Comparison of ENCODE assay signal across 17 cellular contexts in genomic region chr9:36543916-36544315, GRCh38. TPM values are rescaled to one million over a fixed set of nuclear protein-coding genes. Genes with fewer than 3 reads are reported as not detected.
DNase-seq lines count a peak whose midpoint lies in the region; ATAC-seq and TF ChIP-seq lines count a peak whose summit lies in the region.
"Had no signal": no experiment of that assay in that cellular context is flagged by ENCODE, and none has a peak within 500 bp of the region (broad histone marks: within the 10 kb centered on the region; RNA-seq: fewer than 3 reads in every experiment).

No MANE protein-coding gene starts in this region.

- no peaks in the 10 kb centered on the region for H3K36me3 Mint-ChIP-seq in neural crest cell (ENCODE audit: low read depth)
- H3K36me3 Mint-ChIP-seq: IgD-negative memory B cell had no signal

- H3K4me1 Mint-ChIP-seq in neural crest cell = no peaks in the 10 kb centered on the region
- H3K4me1 Mint-ChIP-seq: IgD-negative memory B cell had no signal

- peaks cover 8% of the 10 kb centered on the region for H3K4me1 ChIP-seq in SJSA1 (replicated peaks)
- H3K4me1 ChIP-seq: uterus had no signal

- no peaks in the 10 kb centered on the region for H3K9me3 Mint-ChIP-seq in neural crest cell
- H3K9me3 Mint-ChIP-seq: activated T-helper 2 cell treated with anti-CD3 and anti-CD28 coated beads, Interferon-gamma antibody, Interleukin-2, Interleukin-4, amounts not matched to agents 10 μg/mL and 5 μg/mL and 100 μg/mL, durations not matched to agents 14 hours and 24 hours and 36 hours; IgD-negative memory B cell had no signal

- H3K27ac Mint-ChIP-seq in neural crest cell (ENCODE audit: unreplicated experiment) = peak overlapping the region; percentile 63
- H3K27ac Mint-ChIP-seq: activated CD8-positive, alpha-beta T cell treated with anti-CD3 and anti-CD28 coated beads, Interleukin-2, amount 10 ng/mL, durations not matched to agents 7 days and 5 days; activated T-helper 2 cell treated with anti-CD3 and anti-CD28 coated beads, Interferon-gamma antibody, Interleukin-2, Interleukin-4, amounts not matched to agents 10 μg/mL and 5 μg/mL and 100 μg/mL, durations not matched to agents 14 hours and 24 hours and 36 hours; IgD-negative memory B cell had no signal

- no peaks in the 10 kb centered on the region for H3K36me3 ChIP-seq in SJSA1
- H3K36me3 ChIP-seq: uterus had no signal

- no peak overlapping the region for H3K4me3 Mint-ChIP-seq in neural crest cell
- H3K4me3 Mint-ChIP-seq: activated CD8-positive, alpha-beta T cell treated with anti-CD3 and anti-CD28 coated beads, Interleukin-2, amount 10 ng/mL, durations not matched to agents 7 days and 5 days; IgD-negative memory B cell had no signal

- H3K27me3 Mint-ChIP-seq in neural crest cell (ENCODE audit: low read depth) = no peaks in the 10 kb centered on the region

- H3K27ac ChIP-seq in SJSA1 = no peak overlapping the region
- H3K27ac ChIP-seq: uterus had no signal

- H3K27me3 ChIP-seq in SJSA1 (replicated peaks) = no peaks in the 10 kb centered on the region
- H3K27me3 ChIP-seq: uterus had no signal

- no peak for ATAC-seq in GM18867 (IDR thresholded peaks at IDR 0.05; ENCODE audit: unreplicated experiment)
- ATAC-seq: activated CD8-positive, alpha-beta T cell treated with anti-CD3 and anti-CD28 coated beads, Interleukin-2, amount 10 ng/mL, durations not matched to agents 7 days and 5 days had no signal

- no peaks in the 10 kb centered on the region for H3K9me3 ChIP-seq in SJSA1 (replicated peaks)
- H3K9me3 ChIP-seq: uterus had no signal

- no peak for TF ChIP-seq CTCF in AG10803 (conservative IDR thresholded peaks at IDR 0.05; ENCODE audit: low read length)
- TF ChIP-seq CTCF in fibroblast of pulmonary artery (IDR thresholded peaks at IDR 0.05; ENCODE audit: low read length, missing control alignments) = no peak
- no peak for TF ChIP-seq CTCF in neural crest cell (conservative IDR thresholded peaks at IDR 0.05)

- no peak overlapping the region for H3K4me3 ChIP-seq in AG10803 (ENCODE audit: low read length)
- no peak overlapping the region for H3K4me3 ChIP-seq in SJSA1
- no peak overlapping the region for H3K4me3 ChIP-seq in fibroblast of pulmonary artery (replicated peaks; ENCODE audit: low read depth, low read length)
- H3K4me3 ChIP-seq: uterus had no signal

- DNase-seq in AG10803 (ENCODE audit: low read depth) (peak; percentile 95), SJSA1 (ENCODE audit: low read depth in 1 of 2, low spot score in 2 of 2) (peak; percentile 66), fibroblast of pulmonary artery (ENCODE audit: low read depth) (peak; percentile 49), neural crest cell (ENCODE audit: low read depth, low spot score) (no peak), DMS114 treated with DMSO at 0.1 percent for 48 hours (lab: John Stamatoyannopoulos, UW; ENCODE audit: unreplicated experiment) (no peak), NCI-H1105 (lab: John Stamatoyannopoulos, UW) (no peak)
- DNase-seq in activated CD4-positive, alpha-beta T cell treated with anti-CD3 and anti-CD28 coated beads for 4 hours = no peak
- DNase-seq: activated CD8-positive, alpha-beta T cell treated with anti-CD3 and anti-CD28 coated beads, Interleukin-2, amount 10 ng/mL, durations not matched to agents 7 days and 5 days; effector CD4-positive, alpha-beta T cell; HCEC 1CT; kidney; NCI-H1436; stimulated activated CD4-positive, alpha-beta T cell treated with anti-CD3 and anti-CD28 coated beads, Interleukin-1b, Interleukin-23, amount 100 ng/mL, for 48 hours had no signal

RNA-seq across cellular contexts. Expression of gene MELK, which starts 28.8 kb away (rescaled TPM):
- total RNA-seq in SJSA1 (2014; rRNA removed; shearing (Covaris generic)) = 24.7 and 43.9 TPM in 2 replicates
- total RNA-seq in neural crest cell = 59.2 and 60.4 TPM in 2 replicates

Comparison
In these comparisons a context has a peak if more than half of its experiments do, and no peak if none do; other contexts are left out.
1. DNase-seq: peak in AG10803 (single experiment), SJSA1 (2 of 2) and fibroblast of pulmonary artery (single experiment); none in neural crest cell (single experiment), DMS114 treated with DMSO at 0.1 percent for 48 hours (single experiment), NCI-H1105 (single experiment) and activated CD4-positive, alpha-beta T cell treated with anti-CD3 and anti-CD28 coated beads for 4 hours (0 of 2).